ENCODE assay signal across 16 cellular contexts in genomic region chr15:39438260-39438659, GRCh38.
DNase-seq lines count a peak whose midpoint lies in the region; ATAC-seq and TF ChIP-seq lines count a peak whose summit lies in the region.
"Had no signal": no experiment of that assay in that cellular context is flagged by ENCODE, and none has a peak within 500 bp of the region (broad histone marks: within the 10 kb centered on the region; RNA-seq: fewer than 3 reads in every experiment).

No MANE protein-coding gene starts in this region.

- H3K36me3 ChIP-seq in adrenal gland (replicated peaks in 1 of 2) (no peaks in the 10 kb centered on the region), lower lobe of right lung (no peaks in the 10 kb centered on the region), uterus (no peaks in the 10 kb centered on the region)
- H3K36me3 ChIP-seq: BE2C had no signal

- H3K4me1 Mint-ChIP-seq in HFFc6 (ENCODE audit: low read depth) = peaks cover 25% of the 10 kb centered on the region

- no peaks in the 10 kb centered on the region for H3K9me3 Mint-ChIP-seq in HFFc6
- H3K9me3 Mint-ChIP-seq: CD8-positive, alpha-beta T cell had no signal

- no peak overlapping the region for H3K4me3 Mint-ChIP-seq in HFFc6
- H3K4me3 Mint-ChIP-seq: CD8-positive, alpha-beta T cell had no signal

- TF ChIP-seq CTCF in adrenal gland (IDR thresholded peaks at IDR 0.05) = no peak
- no peak for TF ChIP-seq CTCF in lower lobe of right lung (IDR thresholded peaks at IDR 0.05)
- TF ChIP-seq CTCF in uterus (IDR thresholded peaks at IDR 0.05) = no peak
- TF ChIP-seq CTCF in HFFc6 (IDR thresholded peaks at IDR 0.05) = no peak

- peak overlapping the region in 2 of 5 donors; percentile 24 to 32 for H3K27ac ChIP-seq in adrenal gland
- no peak overlapping the region for H3K27ac ChIP-seq in lower lobe of right lung
- peak overlapping the region; percentile 25 to 36 for H3K27ac ChIP-seq in uterus
- H3K27ac ChIP-seq: GM23248 had no signal

- peaks cover 2% of the 10 kb centered on the region; the same call in 1 of the 2 replicates for H3K27me3 Mint-ChIP-seq in HFFc6 (ENCODE audit: insufficient read depth)

- H3K36me3 Mint-ChIP-seq in HFFc6 (ENCODE audit: low read depth) = peaks cover 5% of the 10 kb centered on the region; the same call in 1 of the 2 replicates
- H3K36me3 Mint-ChIP-seq: CD8-positive, alpha-beta T cell had no signal

- peak; percentile 45 to 69 for ATAC-seq in lower lobe of right lung
- ATAC-seq: CD8-positive, alpha-beta T cell had no signal

- H3K9me3 ChIP-seq in adrenal gland (replicated peaks in 1 of 3) = no peaks in the 10 kb centered on the region
- H3K9me3 ChIP-seq in lower lobe of right lung = no peaks in the 10 kb centered on the region
- H3K9me3 ChIP-seq in uterus = no peaks in the 10 kb centered on the region
- H3K9me3 ChIP-seq: BE2C had no signal

- TF ChIP-seq POLR2A in adrenal gland (IDR thresholded peaks at IDR 0.05) (no peak), uterus (IDR thresholded peaks at IDR 0.05) (no peak)

- intact Hi-C loops in adrenal gland (cut with DNase I) = no loop called here
- intact Hi-C loops in cardiac septum (cut with DNase I) = loop anchor here (5.0 kb wide), 1 partner anchor 54 kb away; no protein-coding TSS in a partner anchor
- intact Hi-C loops in lower lobe of right lung (cut with DNase I) = no loop called here
- intact Hi-C loops in uterus (cut with DNase I; ENCODE audit: low total_unique reads) = no loop called here

- DNase-seq in adrenal gland (peak; percentile 31 to 62 (median 48)), cardiac septum (ENCODE audit: low spot score) (peak; percentile 86), lower lobe of right lung (peak; percentile 63), uterus (no peak), DMS 273 treated with DMSO at 0.1 percent for 48 hours (lab: John Stamatoyannopoulos, UW) (no peak), HFFc6 (no peak), kidney tubule cell (ENCODE audit: low spot score) (no peak)
- DNase-seq: BE2C; CD8-positive, alpha-beta T cell; GM23248; NCI-H1436 treated with DMSO at 0.1 percent for 48 hours; NCI-H2081 treated with DMSO at 0.1 percent for 48 hours; NCI-H226; NK-92 treated with Interleukin-12 subunit alpha and Interleukin-12 subunit beta, amount 100 ng/mL, for 24 hours; OCI-M1; RPMI8226 had no signal

- no peak overlapping the region for H3K27ac Mint-ChIP-seq in HFFc6
- H3K27ac Mint-ChIP-seq: CD8-positive, alpha-beta T cell had no signal

- WGBS in adrenal gland, 4 donors = 45 to 54% (median 53%) methylated on average over 5 of the region's 5 CpGs

- H3K4me1 ChIP-seq in adrenal gland (replicated peaks in 1 of 2) (peaks cover 0 to 21% of the 10 kb centered on the region in 2 donors), lower lobe of right lung (peaks cover 27% of the 10 kb centered on the region), uterus (peaks cover 3 to 5% of the 10 kb centered on the region in 2 donors)
- H3K4me1 ChIP-seq: BE2C had no signal

- H3K4me3 ChIP-seq in adrenal gland (no peak overlapping the region), lower lobe of right lung (no peak overlapping the region), uterus (no peak overlapping the region)
- H3K4me3 ChIP-seq: GM23248 had no signal

- H3K27me3 ChIP-seq in adrenal gland (peaks cover 3% of the 10 kb centered on the region), lower lobe of right lung (ENCODE audit: low read depth) (no peaks in the 10 kb centered on the region), uterus (no peaks in the 10 kb centered on the region)
- H3K27me3 ChIP-seq: BE2C had no signal

Comparison
In these comparisons a context has a peak if more than half of its experiments do, and no peak if none do; other contexts are left out.
1. DNase-seq: peak in adrenal gland (7 of 7), cardiac septum (single experiment) and lower lobe of right lung (single experiment); none in uterus (0 of 2), DMS 273 treated with DMSO at 0.1 percent for 48 hours (single experiment), HFFc6 (single experiment) and kidney tubule cell (single experiment).